Comparison of ENCODE assay signal across 17 cellular contexts in genomic region chr4:67550491-67551256, GRCh38. TPM values are rescaled to one million over a fixed set of nuclear protein-coding genes. Genes with fewer than 3 reads are reported as not detected.
DNase-seq lines count a peak whose midpoint lies in the region; ATAC-seq and TF ChIP-seq lines count a peak whose summit lies in the region.
"Had no signal": no experiment of that assay in that cellular context is flagged by ENCODE, and none has a peak within 500 bp of the region (broad histone marks: within the 10 kb centered on the region; RNA-seq: fewer than 3 reads in every experiment).

No MANE protein-coding gene starts in this region.

- WGBS in spleen, 5 donors, result 74 to 92% (median 86%) methylated on average over 3 of the region's 3 CpGs

- TF ChIP-seq CTCF in spleen (IDR thresholded peaks at IDR 0.05 in 8 of 11, conservative IDR thresholded peaks at IDR 0.05 in 3 of 11) (no peak), brain microvascular endothelial cell (IDR thresholded peaks at IDR 0.05; ENCODE audit: low read depth, low read length, missing control alignments) (no peak)

- H3K9me3 ChIP-seq in spleen, result no peaks in the 10 kb centered on the region
- H3K9me3 ChIP-seq: ascending aorta, ovary had no signal

- peaks cover 0 to 44% (median 7%) of the 10 kb centered on the region in 6 donors for H3K4me1 ChIP-seq in spleen
- H3K4me1 ChIP-seq: ascending aorta had no signal

- H3K27me3 ChIP-seq in spleen (replicated peaks in 1 of 7), result no peaks in the 10 kb centered on the region
- no peaks in the 10 kb centered on the region for H3K27me3 ChIP-seq in brain microvascular endothelial cell (replicated peaks)
- H3K27me3 ChIP-seq: ascending aorta, dorsolateral prefrontal cortex, ovary had no signal

- peak overlapping the region in 6 of 8 donors; percentile 36 to 71 (median 62) for H3K27ac ChIP-seq in spleen
- no peak overlapping the region for H3K27ac ChIP-seq in brain microvascular endothelial cell
- H3K27ac ChIP-seq: ascending aorta, dorsolateral prefrontal cortex, GM23248, ovary had no signal

- DNase-seq in spleen (no peak), NCI-H2107 treated with DMSO at 0.1 percent for 48 hours (lab: John Stamatoyannopoulos, UW; ENCODE audit: unreplicated experiment) (no peak), COLO668 (lab: John Stamatoyannopoulos, UW; ENCODE audit: unreplicated experiment) (no peak), brain microvascular endothelial cell (no peak), ecto neural progenitor cell (ENCODE audit: low spot score) (no peak)
- DNase-seq: activated CD4-positive, alpha-beta T cell treated with anti-CD3 and anti-CD28 coated beads, Interleukin-2, amount 10 ng/mL, durations not matched to agents 7 days and 5 days; dorsolateral prefrontal cortex; GM23248; NCI-H2081 treated with DMSO at 0.1 percent for 48 hours; ovary had no signal

- intact Hi-C loops in spleen (cut with DNase I; ENCODE audit: low total_unique reads), result loop anchor here (10.0 kb wide), 1 partner anchor 144 kb away; no protein-coding TSS in a partner anchor

- no peaks in the 10 kb centered on the region for H3K36me3 ChIP-seq in spleen
- H3K36me3 ChIP-seq in brain microvascular endothelial cell (replicated peaks), result no peaks in the 10 kb centered on the region
- H3K36me3 ChIP-seq: ascending aorta, ovary had no signal

- ATAC-seq in GM18868 (IDR thresholded peaks at IDR 0.05; ENCODE audit: unreplicated experiment), result peak; percentile 45
- peak; percentile 44 for ATAC-seq in GM21576 (IDR thresholded peaks at IDR 0.05; ENCODE audit: unreplicated experiment)
- peak; percentile 47 for ATAC-seq in HG03135 (IDR thresholded peaks at IDR 0.05; ENCODE audit: unreplicated experiment)
- ATAC-seq: activated T-helper 17 cell treated with anti-CD3 and anti-CD28 coated beads, Interleukin-2, amount 50 U/mL, for 72 hours; Panc1 had no signal

- no peak for TF ChIP-seq POLR2A in spleen (IDR thresholded peaks at IDR 0.05)

- in situ Hi-C loops in brain microvascular endothelial cell (cut with HindIII; ENCODE audit: low pct_ligation_motif_present, low sequenced_read_pairs), result no loop called here

- H3K4me3 ChIP-seq in spleen (peak overlapping the region in 4 of 8 donors; percentile 11 to 61 (median 20)), brain microvascular endothelial cell (ENCODE audit: low read depth, low read length) (no peak overlapping the region)
- H3K4me3 ChIP-seq: ascending aorta, dorsolateral prefrontal cortex, GM23248, ovary had no signal

RNA-seq across cellular contexts. Expression of gene CENPC, which starts 5.4 kb away (rescaled TPM):
- 10 to 100 TPM; 32.5 to 60.2 (median 43.3) TPM for total RNA-seq in spleen
- polyA plus RNA-seq in spleen, result 1 to 10 TPM; 5.4 to 7.1 (median 6.4) TPM

RNA-seq across cellular contexts. Expression of gene STAP1, which starts 7.9 kb away (rescaled TPM):
- 10 to 100 TPM; 22.3 to 40.1 (median 24.2) TPM for total RNA-seq in spleen
- 10 to 100 TPM; 37.8 to 74.1 (median 60.3) TPM for polyA plus RNA-seq in spleen
- total RNA-seq: ascending aorta, dorsolateral prefrontal cortex, GM23248, mesenteric fat pad, ovary had no signal
- polyA plus RNA-seq: GM23248 had no signal
